In the genomic region with DNA sequence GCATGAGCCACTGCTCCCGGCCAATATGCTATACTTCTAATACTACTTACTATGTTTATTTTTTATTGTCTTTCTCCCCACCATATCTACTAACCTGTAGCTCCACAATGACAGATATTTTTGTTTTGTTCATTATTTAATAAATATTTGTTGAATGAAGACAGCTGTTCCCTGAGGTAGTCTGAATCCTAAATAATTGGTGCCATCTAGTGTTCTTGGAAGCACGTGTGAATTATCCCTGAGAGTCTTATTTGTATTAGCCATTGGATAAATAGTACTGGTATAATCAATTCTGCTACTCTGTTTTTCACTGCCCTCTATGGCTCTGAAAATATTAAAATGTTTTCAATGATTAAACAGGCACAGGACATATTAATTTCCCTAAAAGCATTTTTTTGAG, we compare ENCODE assay signal across 1 cellular context.
TF ChIP-seq lines count a peak whose summit lies in the region.

No MANE protein-coding gene starts in this region.

TF ChIP-seq in HepG2, 621 proteins besides CTCF, POLR2A, EP300 and RAD21:
- TF ChIP-seq STAG1 (CRISPR knock-in tag; IDR thresholded peaks at IDR 0.05) (peak; percentile 67), SMC3 (IDR thresholded peaks at IDR 0.05; ENCODE audit: low read length) (peak; percentile 27; the same call in 1 of the 2 replicates), MAFF (IDR thresholded peaks at IDR 0.05; ENCODE audit: low read depth, low read length) (no peak), SATB2 (CRISPR knock-in tag; IDR thresholded peaks at IDR 0.05) (no peak)
